In the genomic region with DNA sequence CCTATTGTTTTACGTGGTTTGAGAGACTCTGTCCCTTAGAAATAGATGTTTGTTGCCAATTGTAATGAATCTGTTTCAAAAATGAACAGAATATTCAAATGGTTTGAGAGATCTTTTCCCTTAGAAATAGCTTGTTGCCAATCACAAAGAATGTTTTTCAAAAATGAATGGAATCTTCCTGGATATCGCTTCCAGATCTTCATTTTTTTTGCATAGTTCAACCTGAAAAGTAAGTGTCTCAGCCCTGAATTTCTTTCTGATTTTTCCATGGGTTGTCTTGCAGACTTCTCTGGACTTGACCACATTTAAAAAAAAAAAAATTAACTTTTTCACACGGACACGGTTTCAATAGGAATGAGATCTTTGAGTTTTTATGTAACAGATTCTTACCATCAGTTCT, we compare ENCODE assay signal across 8 cellular contexts. TPM values are rescaled to one million over a fixed set of nuclear protein-coding genes. Genes with fewer than 3 reads are reported as not detected.
"Had no signal": no experiment of that assay in that cellular context is flagged by ENCODE, and none has a peak within 500 bp of the region (broad histone marks: within the 10 kb centered on the region; RNA-seq: fewer than 3 reads in every experiment).

No MANE protein-coding gene starts in this region.

- DNase-seq: GM23248, H9, HCEC 1CT, IMR-90, Kasumi-1, KG1 had no signal

- H3K4me3 ChIP-seq: GM23248, K562 had no signal

- H3K4me3 Mint-ChIP-seq: H9 had no signal

- H2AFZ ChIP-seq: GM23248 had no signal

- H3K27ac ChIP-seq: GM23248 had no signal

- H3K9me3 Mint-ChIP-seq: H9 had no signal

- H3K27ac Mint-ChIP-seq: H9 had no signal

- ATAC-seq: K562 had no signal

RNA-seq across cellular contexts. Expression of a gene that starts 22.7 kb away (rescaled TPM):
- total RNA-seq: GM23248, HT-29, IMR-90, K562 had no signal
- polyA plus RNA-seq: GM23248, IMR-90, K562 had no signal
